ENCODE assay signal across 2 cellular contexts in the genomic region with DNA sequence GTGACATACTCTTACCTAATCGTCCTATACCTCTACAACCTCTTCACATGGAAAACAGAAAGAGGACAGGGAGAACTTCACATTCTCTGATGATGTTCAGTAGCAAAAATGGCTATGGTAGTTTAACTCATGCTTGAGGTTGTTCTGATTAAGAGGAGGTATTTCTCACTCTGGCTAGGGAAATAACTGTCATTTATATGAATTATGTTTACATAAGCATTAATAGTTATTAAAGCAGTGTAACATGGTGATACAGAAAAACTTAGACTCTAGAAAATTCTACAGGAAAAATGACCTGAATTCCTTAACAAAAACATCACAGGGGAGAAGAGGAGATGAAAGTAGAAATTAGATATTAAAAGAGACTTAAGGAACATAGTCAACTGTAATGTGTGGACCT.
TF ChIP-seq lines count a peak whose summit lies in the region.

No MANE protein-coding gene starts in this region.

TF ChIP-seq in IMR-90, 13 proteins besides CTCF, POLR2A, EP300 and RAD21:
- TF ChIP-seq MAFK (IDR thresholded peaks at IDR 0.05; ENCODE audit: low read depth, low read length) (0 out of 2 replicates have a peak, but pooled peaks have one; percentile 8), BHLHE40 (IDR thresholded peaks at IDR 0.05; ENCODE audit: low read depth, low read length) (no peak)

TF ChIP-seq in GM12891, 5 proteins besides CTCF, POLR2A, EP300 and RAD21:
- TF ChIP-seq POLR2AphosphoS5 (IDR thresholded peaks at IDR 0.05; ENCODE audit: low read depth, low read length) (no peak), TAF1 (IDR thresholded peaks at IDR 0.05; ENCODE audit: low read depth, low read length) (no peak), PAX5 (IDR thresholded peaks at IDR 0.05; ENCODE audit: insufficient read depth, low read length, severe bottlenecking) (no peak), POU2F2 (IDR thresholded peaks at IDR 0.05; ENCODE audit: low read depth, low read length) (no peak), SPI1 (IDR thresholded peaks at IDR 0.05; ENCODE audit: low read depth, low read length) (no peak)
